Comparison of ENCODE assay signal across 27 cellular contexts in genomic region chr10:70960316-70960715, GRCh38.
"Had no signal": no experiment of that assay in that cellular context is flagged by ENCODE, and none has a peak within 500 bp of the region (broad histone marks: within the 10 kb centered on the region; RNA-seq: fewer than 3 reads in every experiment).

No MANE protein-coding gene starts in this region.

- H3K4me2 ChIP-seq: smooth muscle cell had no signal

- DNase-seq: heart left ventricle; hypothalamus; immature natural killer cell; left ventricle myocardium inferior; midbrain; mucosa of descending colon; naive thymus-derived CD4-positive, alpha-beta T cell; occipital lobe; right lobe of liver; stimulated activated CD4-positive, alpha-beta T cell treated with anti-CD3 and anti-CD28 coated beads, Interleukin-15, amount 100 ng/mL, for 24 hours; stimulated activated CD4-positive, alpha-beta T cell treated with anti-CD3 and anti-CD28 coated beads, Interleukin-2, amount 100 ng/mL, for 24 hours; stimulated activated CD4-positive, alpha-beta T cell treated with anti-CD3 and anti-CD28 coated beads, Interleukin-4, amount 100 ng/mL, for 1 hour; stimulated activated naive B cell treated with anti-CD40 and anti-IgM and Interleukin-4, amounts not matched to agents 10 μg/mL and 1 μg/mL and 100 μg/mL, for 72 hours; stimulated activated naive CD8-positive, alpha-beta T cell treated with anti-CD3 and anti-CD28 coated beads, Interleukin-15, Interleukin-2, amounts not matched to agents 100 U/mL and 50 U/mL, for 24 hours; stomach; testis; thyroid gland; transverse colon; upper lobe of left lung had no signal

- H3K36me3 ChIP-seq: heart left ventricle, left ventricle myocardium inferior, neutrophil, right atrium auricular region, right lobe of liver, stomach, thyroid gland, transverse colon, upper lobe of left lung had no signal

- H3K4me3 ChIP-seq: heart left ventricle, left ventricle myocardium inferior, lung, mucosa of descending colon, psoas muscle, right atrium auricular region, right lobe of liver, smooth muscle cell, stomach, testis, thyroid gland, transverse colon, upper lobe of left lung had no signal

- H3K9me3 ChIP-seq: heart left ventricle, left ventricle myocardium inferior, mucosa of descending colon, neutrophil, psoas muscle, right atrium auricular region, right lobe of liver, stomach, testis, thyroid gland, transverse colon, upper lobe of left lung had no signal

- H3K27me3 ChIP-seq: right atrium auricular region, right lobe of liver, testis, thyroid gland, transverse colon, upper lobe of left lung had no signal

- H3K27ac ChIP-seq: heart left ventricle, left ventricle myocardium inferior, neutrophil, parathyroid adenoma, psoas muscle, right atrium auricular region, right lobe of liver, stomach, testis, thyroid gland, transverse colon, upper lobe of left lung had no signal

- H2AFZ ChIP-seq: parathyroid adenoma had no signal

- H3K4me1 ChIP-seq: heart left ventricle, left ventricle myocardium inferior, parathyroid adenoma, psoas muscle, right atrium auricular region, right lobe of liver, stomach, testis, thyroid gland, transverse colon, upper lobe of left lung had no signal

- ATAC-seq: heart left ventricle; mucosa of descending colon; natural killer cell treated with Interleukin-12 subunit alpha and Interleukin-12 subunit beta and Interleukin-15 and Interleukin-18, amount 100 ng/mL, for 72 hours; psoas muscle; right lobe of liver; stimulated activated naive B cell treated with anti-CD40 and anti-IgM and Interleukin-4, amounts not matched to agents 10 μg/mL and 1 μg/mL and 100 μg/mL, for 72 hours; stimulated activated naive CD8-positive, alpha-beta T cell treated with anti-CD3 and anti-CD28 coated beads, Interleukin-15, Interleukin-2, amounts not matched to agents 100 U/mL and 50 U/mL, for 24 hours had no signal

- FAIRE-seq: islet of Langerhans had no signal

- H3K79me2 ChIP-seq: parathyroid adenoma had no signal

- H3K9ac ChIP-seq: parathyroid adenoma had no signal
